17 cellular contexts compared by ENCODE assay signal in genomic region chr5:169758886-169759285, GRCh38.
"Had no signal": no experiment of that assay in that cellular context is flagged by ENCODE, and none has a peak within 500 bp of the region (broad histone marks: within the 10 kb centered on the region; RNA-seq: fewer than 3 reads in every experiment).

No MANE protein-coding gene starts in this region.

- H3K4me2 ChIP-seq: hepatocyte had no signal

- H3K79me2 ChIP-seq: hepatocyte had no signal

- H3K4me3 Mint-ChIP-seq: naive thymus-derived CD4-positive, alpha-beta T cell; nephron progenitor cell; stimulated activated memory B cell treated with anti-CD40 and anti-IgM and Interleukin-4, amounts not matched to agents 10 μg/mL and 1 μg/mL and 100 μg/mL, for 72 hours; stimulated activated naive CD8-positive, alpha-beta T cell treated with anti-CD3 and anti-CD28 coated beads, Interleukin-15, Interleukin-2, amounts not matched to agents 100 ng/mL and 50 ng/mL, for 24 hours had no signal

- H3K4me3 ChIP-seq: hepatocyte, psoas muscle, spleen, tibial nerve, upper lobe of right lung, vagina had no signal

- H3K27ac Mint-ChIP-seq: nephron progenitor cell; stimulated activated memory B cell treated with anti-CD40 and anti-IgM and Interleukin-4, amounts not matched to agents 10 μg/mL and 1 μg/mL and 100 μg/mL, for 72 hours; stimulated activated naive CD8-positive, alpha-beta T cell treated with anti-CD3 and anti-CD28 coated beads, Interleukin-15, Interleukin-2, amounts not matched to agents 100 ng/mL and 50 ng/mL, for 24 hours had no signal

- H3K9me3 ChIP-seq: psoas muscle, spleen, tibial nerve, upper lobe of right lung, vagina had no signal

- H3K9me3 Mint-ChIP-seq: naive thymus-derived CD4-positive, alpha-beta T cell; nephron progenitor cell; stimulated activated memory B cell treated with anti-CD40 and anti-IgM and Interleukin-4, amounts not matched to agents 10 μg/mL and 1 μg/mL and 100 μg/mL, for 72 hours; stimulated activated naive CD8-positive, alpha-beta T cell treated with anti-CD3 and anti-CD28 coated beads, Interleukin-15, Interleukin-2, amounts not matched to agents 100 ng/mL and 50 ng/mL, for 24 hours had no signal

- H3K27me3 Mint-ChIP-seq: naive thymus-derived CD4-positive, alpha-beta T cell; stimulated activated memory B cell treated with anti-CD40 and anti-IgM and Interleukin-4, amounts not matched to agents 10 μg/mL and 1 μg/mL and 100 μg/mL, for 72 hours; stimulated activated naive CD8-positive, alpha-beta T cell treated with anti-CD3 and anti-CD28 coated beads, Interleukin-15, Interleukin-2, amounts not matched to agents 100 ng/mL and 50 ng/mL, for 24 hours had no signal

- H3K27me3 ChIP-seq: hepatocyte, spleen, tibial nerve, upper lobe of right lung, vagina had no signal

- H3K27ac ChIP-seq: hepatocyte, psoas muscle, spleen, tibial nerve, upper lobe of right lung, vagina had no signal

- DNase-seq: dermis blood vessel endothelial cell; foreskin melanocyte; head of caudate nucleus; naive thymus-derived CD4-positive, alpha-beta T cell; nephron progenitor cell; psoas muscle; spleen; stimulated activated CD4-positive, alpha-beta T cell treated with anti-CD3 and anti-CD28 coated beads, Interleukin-15, amount 100 ng/mL, for 24 hours; stimulated activated CD4-positive, alpha-beta T cell treated with anti-CD3 and anti-CD28 coated beads, Interleukin-1b, Interleukin-23, amount 100 ng/mL, for 48 hours; stimulated activated CD4-positive, alpha-beta T cell treated with anti-CD3 and anti-CD28 coated beads, Interleukin-4, amount 100 ng/mL, for 24 hours; upper lobe of right lung had no signal

- H2AFZ ChIP-seq: hepatocyte had no signal

- ATAC-seq: naive thymus-derived CD4-positive, alpha-beta T cell; psoas muscle; sciatic nerve; stimulated activated memory B cell treated with anti-CD40 and anti-IgM and Interleukin-4, amounts not matched to agents 10 μg/mL and 1 μg/mL and 100 μg/mL, for 72 hours; upper lobe of right lung had no signal

- H3K4me1 ChIP-seq: psoas muscle, upper lobe of right lung, vagina had no signal

- H3K36me3 ChIP-seq: tibial nerve, upper lobe of right lung, vagina had no signal
